ENCODE assay signal across 12 cellular contexts in genomic region chr14:73763396-73763795, GRCh38. TPM values are rescaled to one million over a fixed set of nuclear protein-coding genes. Genes with fewer than 3 reads are reported as not detected.
DNase-seq lines count a peak whose midpoint lies in the region; ATAC-seq and TF ChIP-seq lines count a peak whose summit lies in the region.
"Had no signal": no experiment of that assay in that cellular context is flagged by ENCODE, and none has a peak within 500 bp of the region (broad histone marks: within the 10 kb centered on the region; RNA-seq: fewer than 3 reads in every experiment).

No MANE protein-coding gene starts in this region.

- intact Hi-C loops in left ventricle myocardium inferior (cut with micrococcal nuclease), result no loop called here
- intact Hi-C loops in left ventricle myocardium superior (cut with micrococcal nuclease), result no loop called here

- H3K27ac Mint-ChIP-seq in activated CD4-positive, alpha-beta memory T cell treated with anti-CD3 and anti-CD28 coated beads, Interleukin-2, amount 10 ng/mL, durations not matched to agents 7 days and 5 days, result peak overlapping the region; percentile 23
- H3K27ac Mint-ChIP-seq in memory B cell, result peak overlapping the region; percentile 99

- H3K4me3 ChIP-seq in left ventricle myocardium inferior (no peak overlapping the region), upper lobe of left lung (no peak overlapping the region)

- H3K4me1 Mint-ChIP-seq in activated CD4-positive, alpha-beta memory T cell treated with anti-CD3 and anti-CD28 coated beads, Interleukin-2, amount 10 ng/mL, durations not matched to agents 7 days and 5 days, result peaks cover 57% of the 10 kb centered on the region
- peaks cover 53% of the 10 kb centered on the region for H3K4me1 Mint-ChIP-seq in memory B cell

- H3K4me3 Mint-ChIP-seq in activated CD4-positive, alpha-beta memory T cell treated with anti-CD3 and anti-CD28 coated beads, Interleukin-2, amount 10 ng/mL, durations not matched to agents 7 days and 5 days, result no peak overlapping the region
- no peak overlapping the region for H3K4me3 Mint-ChIP-seq in memory B cell

- no peaks in the 10 kb centered on the region for H3K27me3 Mint-ChIP-seq in activated CD4-positive, alpha-beta memory T cell treated with anti-CD3 and anti-CD28 coated beads, Interleukin-2, amount 10 ng/mL, durations not matched to agents 7 days and 5 days
- H3K27me3 Mint-ChIP-seq in memory B cell, result no peaks in the 10 kb centered on the region

- no peaks in the 10 kb centered on the region for H3K36me3 ChIP-seq in left ventricle myocardium inferior
- H3K36me3 ChIP-seq in upper lobe of left lung, result no peaks in the 10 kb centered on the region

- H3K27me3 ChIP-seq in left ventricle myocardium inferior (ENCODE audit: low read depth) (no peaks in the 10 kb centered on the region), upper lobe of left lung (no peaks in the 10 kb centered on the region)

- H3K9me3 ChIP-seq in left ventricle myocardium inferior (replicated peaks) (no peaks in the 10 kb centered on the region), upper lobe of left lung (no peaks in the 10 kb centered on the region)

- WGBS in upper lobe of left lung, 2 donors, result 51 to 71% methylated on average over 3 of the region's 3 CpGs

- H3K9me3 Mint-ChIP-seq in activated CD4-positive, alpha-beta memory T cell treated with anti-CD3 and anti-CD28 coated beads, Interleukin-2, amount 10 ng/mL, durations not matched to agents 7 days and 5 days, result no peaks in the 10 kb centered on the region
- no peaks in the 10 kb centered on the region for H3K9me3 Mint-ChIP-seq in memory B cell

- CTCF ChIA-PET in activated CD4-positive, alpha-beta memory T cell treated with anti-CD3 and anti-CD28 coated beads, Interleukin-2, amount 10 ng/mL, durations not matched to agents 7 days and 5 days (lab: Charles Lee), result interaction anchor here (1.0 to 2.5 kb wide), 4 partner anchors 9 to 21 kb away, joined by 3 to 10 read pairs (median 4); no protein-coding TSS in a partner anchor

- DNase-seq in left ventricle myocardium inferior, result no peak
- DNase-seq in left ventricle myocardium superior, result no peak
- no peak for DNase-seq in activated CD4-positive, alpha-beta memory T cell treated with anti-CD3 and anti-CD28 coated beads, Interleukin-2, amount 10 ng/mL, durations not matched to agents 7 days and 5 days
- no peak for DNase-seq in memory B cell (ENCODE audit: low spot score in 2 of 2)
- no peak for DNase-seq in upper lobe of left lung
- DNase-seq: DMS 273 treated with DMSO at 0.1 percent for 48 hours, H7, NCI-H187 treated with DMSO at 0.1 percent for 48 hours had no signal

- TF ChIP-seq EP300 in upper lobe of left lung (IDR thresholded peaks at IDR 0.05), result no peak

- TF ChIP-seq CTCF in left ventricle myocardium inferior (IDR thresholded peaks at IDR 0.05; ENCODE audit: borderline replicate concordance) (no peak), upper lobe of left lung (IDR thresholded peaks at IDR 0.05) (no peak)

- POLR2A ChIA-PET in activated CD4-positive, alpha-beta memory T cell treated with anti-CD3 and anti-CD28 coated beads, Interleukin-2, amount 10 ng/mL, durations not matched to agents 7 days and 5 days (lab: Charles Lee), result interaction anchor here (2.7 to 13.0 kb wide), 4 partner anchors 10 to 23 kb away, joined by 13 to 372 read pairs (median 144); no protein-coding TSS in a partner anchor

- ATAC-seq in left ventricle myocardium superior (no peak), memory B cell (ENCODE audit: low read depth) (no peak), upper lobe of left lung (ENCODE audit: low FRiP score in 2 of 2) (no peak), HG03460 (IDR thresholded peaks at IDR 0.05; ENCODE audit: unreplicated experiment) (no peak), GM19455 (IDR thresholded peaks at IDR 0.05; ENCODE audit: unreplicated experiment) (no peak), HG03196 (IDR thresholded peaks at IDR 0.05; ENCODE audit: unreplicated experiment) (no peak)
- ATAC-seq: SK-N-SH treated with all-trans-retinoic acid at 6 μM for 48 hours had no signal

- H3K4me1 ChIP-seq in left ventricle myocardium inferior (peaks cover 93% of the 10 kb centered on the region), upper lobe of left lung (peaks cover 68 to 78% (median 76%) of the 10 kb centered on the region in 4 donors)

- H3K36me3 Mint-ChIP-seq in activated CD4-positive, alpha-beta memory T cell treated with anti-CD3 and anti-CD28 coated beads, Interleukin-2, amount 10 ng/mL, durations not matched to agents 7 days and 5 days (ENCODE audit: low read depth), result peaks cover 13% of the 10 kb centered on the region
- no peaks in the 10 kb centered on the region for H3K36me3 Mint-ChIP-seq in memory B cell

- TF ChIP-seq POLR2A in upper lobe of left lung (IDR thresholded peaks at IDR 0.05), result no peak

- peak overlapping the region; percentile 100 for H3K27ac ChIP-seq in left ventricle myocardium inferior (replicated peaks)
- peak overlapping the region in 3 of 4 donors; percentile 95 to 98 (median 97) for H3K27ac ChIP-seq in upper lobe of left lung

RNA-seq across cellular contexts. Expression of gene PNMA1, which starts 49.2 kb away (rescaled TPM):
- total RNA-seq in left ventricle myocardium inferior (19.2 TPM), left ventricle myocardium superior (13.9 TPM), upper lobe of left lung (10 to 100 TPM in 5 of 6 donors, 1 to 10 TPM in 1; 9.9 to 28.9 (median 15.2) TPM)
- total RNA-seq in activated CD4-positive, alpha-beta memory T cell treated with anti-CD3 and anti-CD28 coated beads, Interleukin-2, amount 10 ng/mL, durations not matched to agents 7 days and 5 days, result 10 to 100 TPM; 28.2 to 30.0 TPM
